17 cellular contexts compared by ENCODE assay signal in genomic region chr22:38192475-38192863, GRCh38. TPM values are rescaled to one million over a fixed set of nuclear protein-coding genes. Genes with fewer than 3 reads are reported as not detected.
A peak's percentile ranks its signal among the peaks of the same experiment; 100 is the strongest.
DNase-seq lines count a peak whose midpoint lies in the region; ATAC-seq and TF ChIP-seq lines count a peak whose summit lies in the region.
"Had no signal": no experiment of that assay in that cellular context is flagged by ENCODE, and none has a peak within 500 bp of the region (broad histone marks: within the 10 kb centered on the region; RNA-seq: fewer than 3 reads in every experiment).

No MANE protein-coding gene starts in this region.

- peaks cover 0 to 5% of the 10 kb centered on the region in 2 donors for H3K27me3 Mint-ChIP-seq in natural killer cell treated with Interleukin-12 subunit alpha and Interleukin-12 subunit beta and Interleukin-15 and Interleukin-18, amount 100 ng/mL, for 72 hours
- H3K27me3 Mint-ChIP-seq in natural killer cell (ENCODE audit: low read depth in 2 of 2) (peaks cover 0 to 7% of the 10 kb centered on the region in 2 donors), neural crest cell (ENCODE audit: low read depth) (no peaks in the 10 kb centered on the region)
- peaks cover 14% of the 10 kb centered on the region for H3K27me3 Mint-ChIP-seq in dendritic cell treated with granulocyte-macrophage colony-stimulating factor and Interleukin-4, amounts not matched to agents 40 ng/mL and 50 ng/mL, for 4 days

- intact Hi-C loops in natural killer cell (cut with micrococcal nuclease), result no loop called here
- intact Hi-C loops in dendritic cell treated with granulocyte-macrophage colony-stimulating factor and Interleukin-4, amounts not matched to agents 40 ng/mL and 50 ng/mL, for 4 days (cut with micrococcal nuclease), result no loop called here

- no peak for ATAC-seq in natural killer cell treated with Interleukin-12 subunit alpha and Interleukin-12 subunit beta and Interleukin-15 and Interleukin-18, amount 100 ng/mL, for 72 hours
- ATAC-seq in natural killer cell (no peak), HG02678 (IDR thresholded peaks at IDR 0.05; ENCODE audit: unreplicated experiment) (no peak)
- ATAC-seq: GM23338 had no signal

- peak overlapping the region; percentile 15 to 64 for H3K27ac Mint-ChIP-seq in natural killer cell treated with Interleukin-12 subunit alpha and Interleukin-12 subunit beta and Interleukin-15 and Interleukin-18, amount 100 ng/mL, for 72 hours
- no peak overlapping the region for H3K27ac Mint-ChIP-seq in natural killer cell
- H3K27ac Mint-ChIP-seq in dendritic cell treated with granulocyte-macrophage colony-stimulating factor and Interleukin-4, amounts not matched to agents 40 ng/mL and 50 ng/mL, for 4 days, result peak overlapping the region; percentile 67
- H3K27ac Mint-ChIP-seq in neural crest cell (ENCODE audit: unreplicated experiment), result peak overlapping the region; percentile 53
- H3K27ac Mint-ChIP-seq: GM23338 had no signal

- no peaks in the 10 kb centered on the region for H3K36me3 Mint-ChIP-seq in natural killer cell treated with Interleukin-12 subunit alpha and Interleukin-12 subunit beta and Interleukin-15 and Interleukin-18, amount 100 ng/mL, for 72 hours
- H3K36me3 Mint-ChIP-seq in natural killer cell (no peaks in the 10 kb centered on the region), neural crest cell (ENCODE audit: low read depth) (no peaks in the 10 kb centered on the region)
- H3K36me3 Mint-ChIP-seq in dendritic cell treated with granulocyte-macrophage colony-stimulating factor and Interleukin-4, amounts not matched to agents 40 ng/mL and 50 ng/mL, for 4 days (ENCODE audit: low read depth), result no peaks in the 10 kb centered on the region
- H3K36me3 Mint-ChIP-seq: CD8-positive, alpha-beta memory T cell had no signal

- TF ChIP-seq CTCF in natural killer cell (IDR thresholded peaks at IDR 0.05) (no peak), neural crest cell (conservative IDR thresholded peaks at IDR 0.05) (no peak)

- H3K4me3 Mint-ChIP-seq in natural killer cell treated with Interleukin-12 subunit alpha and Interleukin-12 subunit beta and Interleukin-15 and Interleukin-18, amount 100 ng/mL, for 72 hours, result no peak overlapping the region
- H3K4me3 Mint-ChIP-seq in natural killer cell, result no peak overlapping the region
- H3K4me3 Mint-ChIP-seq in dendritic cell treated with granulocyte-macrophage colony-stimulating factor and Interleukin-4, amounts not matched to agents 40 ng/mL and 50 ng/mL, for 4 days, result no peak overlapping the region
- no peak overlapping the region for H3K4me3 Mint-ChIP-seq in neural crest cell
- H3K4me3 Mint-ChIP-seq: CD8-positive, alpha-beta memory T cell; GM23338 had no signal

- H3K9me3 Mint-ChIP-seq in natural killer cell treated with Interleukin-12 subunit alpha and Interleukin-12 subunit beta and Interleukin-15 and Interleukin-18, amount 100 ng/mL, for 72 hours, result no peaks in the 10 kb centered on the region
- no peaks in the 10 kb centered on the region for H3K9me3 Mint-ChIP-seq in natural killer cell
- no peaks in the 10 kb centered on the region for H3K9me3 Mint-ChIP-seq in dendritic cell treated with granulocyte-macrophage colony-stimulating factor and Interleukin-4, amounts not matched to agents 40 ng/mL and 50 ng/mL, for 4 days
- H3K9me3 Mint-ChIP-seq in neural crest cell, result no peaks in the 10 kb centered on the region
- H3K9me3 Mint-ChIP-seq: CD8-positive, alpha-beta memory T cell had no signal

- H3K4me1 Mint-ChIP-seq in natural killer cell treated with Interleukin-12 subunit alpha and Interleukin-12 subunit beta and Interleukin-15 and Interleukin-18, amount 100 ng/mL, for 72 hours (ENCODE audit: low read depth in 2 of 2), result peaks cover 9 to 13% of the 10 kb centered on the region in 2 donors
- H3K4me1 Mint-ChIP-seq in natural killer cell (peaks cover 8 to 15% of the 10 kb centered on the region in 2 donors), neural crest cell (peaks cover 4% of the 10 kb centered on the region)
- peaks cover 33% of the 10 kb centered on the region for H3K4me1 Mint-ChIP-seq in dendritic cell treated with granulocyte-macrophage colony-stimulating factor and Interleukin-4, amounts not matched to agents 40 ng/mL and 50 ng/mL, for 4 days (ENCODE audit: low read depth)
- H3K4me1 Mint-ChIP-seq: GM23338 had no signal

- no peak for DNase-seq in natural killer cell treated with Interleukin-12 subunit alpha and Interleukin-12 subunit beta and Interleukin-15 and Interleukin-18, amount 100 ng/mL, for 72 hours (ENCODE audit: low spot score)
- DNase-seq in natural killer cell, result no peak
- no peak for DNase-seq in neural crest cell (ENCODE audit: low read depth, low spot score)
- DNase-seq in iPS-NIHi11 (ENCODE audit: low spot score), result no peak
- DNase-seq in NOMO-1 treated with DMSO at 0.1 percent for 48 hours (lab: John Stamatoyannopoulos, UW; ENCODE audit: unreplicated experiment), result no peak
- DNase-seq in T-helper 2 cell, result no peak
- DNase-seq: CD8-positive, alpha-beta memory T cell; GF-D8; MG63; NCI-H1092; NCI-H146; NCI-H2081 treated with DMSO at 0.1 percent for 48 hours; NCI-H524; SHP77 had no signal

RNA-seq across cellular contexts. Expression of gene MAFF, which starts 9.3 kb away (rescaled TPM):
- total RNA-seq in natural killer cell treated with Interleukin-12 subunit alpha and Interleukin-12 subunit beta and Interleukin-15 and Interleukin-18, amount 100 ng/mL, for 72 hours, result 10 to 100 TPM; 19.7 to 43.0 TPM
- total RNA-seq in natural killer cell, result 100 to 1,000 TPM; 168 to 215 (median 187) TPM
- 3.9 and 5.4 TPM in 2 replicates for total RNA-seq in neural crest cell

RNA-seq across cellular contexts. Expression of gene PLA2G6, which starts 10.8 kb away (rescaled TPM):
- total RNA-seq in natural killer cell treated with Interleukin-12 subunit alpha and Interleukin-12 subunit beta and Interleukin-15 and Interleukin-18, amount 100 ng/mL, for 72 hours, result 10 to 100 TPM; 24.5 to 40.1 TPM
- total RNA-seq in natural killer cell, result 100 to 1,000 TPM; 137 to 167 (median 145) TPM
- 11.0 and 14.6 TPM in 2 replicates for total RNA-seq in neural crest cell

Comparison
In these comparisons a context has a peak if more than half of its experiments do, and no peak if none do; other contexts are left out.
1. H3K27ac Mint-ChIP-seq: peak in natural killer cell treated with Interleukin-12 subunit alpha and Interleukin-12 subunit beta and Interleukin-15 and Interleukin-18, amount 100 ng/mL, for 72 hours (2 of 2), dendritic cell treated with granulocyte-macrophage colony-stimulating factor and Interleukin-4, amounts not matched to agents 40 ng/mL and 50 ng/mL, for 4 days (single experiment) and neural crest cell (single experiment); none in natural killer cell (0 of 2).